In genomic region chr3:46100812-46101211, GRCh38 we compare ENCODE assay signal across 17 cellular contexts.
DNase-seq lines count a peak whose midpoint lies in the region; FAIRE-seq and TF ChIP-seq lines count a peak whose summit lies in the region.
"Had no signal": no experiment of that assay in that cellular context is flagged by ENCODE, and none has a peak within 500 bp of the region (broad histone marks: within the 10 kb centered on the region; RNA-seq: fewer than 3 reads in every experiment).

No MANE protein-coding gene starts in this region.

- H3K27ac ChIP-seq in KMS-11 (no peak overlapping the region), skeletal muscle tissue (ENCODE audit: low read depth, low read length) (peak overlapping the region; percentile 48)
- H3K27ac ChIP-seq: epithelial cell of prostate, testis had no signal

- no peak for TF ChIP-seq POLR2A in GM12892 (IDR thresholded peaks at IDR 0.05; ENCODE audit: low read depth, low read length)

- FAIRE-seq in GM12892 (lab: Jason Lieb, UNC) = no peak

- H3K9ac ChIP-seq in KMS-11 = no peak overlapping the region
- H3K9ac ChIP-seq in skeletal muscle tissue (ENCODE audit: low read depth in 1 of 3, low read length in 3 of 3) = no peak overlapping the region

- H3K4me3 ChIP-seq in KMS-11 (IDR thresholded peaks at IDR 0.05; ENCODE audit: insufficient read depth, low read depth, low read length) (no peak overlapping the region), skeletal muscle tissue (ENCODE audit: low read length in 3 of 3) (no peak overlapping the region)
- H3K4me3 ChIP-seq: testis had no signal

- peak overlapping the region; percentile 29; the same call in 1 of the 2 replicates for H3K4me2 ChIP-seq in KMS-11

- H2AFZ ChIP-seq in KMS-11 (ENCODE audit: low read depth) = no peak overlapping the region

- TF ChIP-seq CTCF in KMS-11 (conservative IDR thresholded peaks at IDR 0.05; ENCODE audit: low read depth, low read length) (no peak), type B pancreatic cell (conservative IDR thresholded peaks at IDR 0.05) (no peak)

- H4K20me1 ChIP-seq in KMS-11 (ENCODE audit: insufficient read depth) = no peaks in the 10 kb centered on the region

- H3K27ac Mint-ChIP-seq in immature natural killer cell = peak overlapping the region in 3 of 6 donors; percentile 57 to 84 (median 65)
- no peak overlapping the region for H3K27ac Mint-ChIP-seq in type B pancreatic cell

- H3K9me3 Mint-ChIP-seq in immature natural killer cell = peaks cover 0 to 2% (median 0%) of the 10 kb centered on the region in 6 donors
- peaks cover 3% of the 10 kb centered on the region for H3K9me3 Mint-ChIP-seq in type B pancreatic cell

- no peaks in the 10 kb centered on the region for H3K27me3 ChIP-seq in KMS-11 (ENCODE audit: insufficient read depth, low read depth)
- H3K27me3 ChIP-seq in skeletal muscle tissue (ENCODE audit: control insufficient read depth in 3 of 3, insufficient read depth in 3 of 3, low read length in 3 of 3) = peaks cover 0 to 2% (median 0%) of the 10 kb centered on the region in 3 donors
- H3K27me3 ChIP-seq: testis had no signal

- H3K4me3 Mint-ChIP-seq in immature natural killer cell (peak overlapping the region in 3 of 5 donors; percentile 8 to 27 (median 12)), type B pancreatic cell (no peak overlapping the region)
- H3K4me3 Mint-ChIP-seq: B cell had no signal

- DNase-seq in RPMI8226 (peak; percentile 70), immature natural killer cell (no peak), GM12892 (ENCODE audit: insufficient read length) (no peak), type B pancreatic cell (ENCODE audit: extremely low spot score, unreplicated experiment) (no peak)
- DNase-seq in activated CD8-positive, alpha-beta memory T cell treated with anti-CD3 and anti-CD28 coated beads, Interleukin-2, amount 50 U/mL, for 4 hours = no peak
- DNase-seq: activated CD4-positive, alpha-beta T cell treated with anti-CD3 and anti-CD28 coated beads for 1 hour; activated naive CD4-positive, alpha-beta T cell; cortex of kidney; DMS 273 treated with DMSO at 0.1 percent for 48 hours; MM.1S; NCI-H2107; stimulated activated CD4-positive, alpha-beta T cell treated with anti-CD3 and anti-CD28 coated beads, Interleukin-4, amount 100 ng/mL, for 24 hours; testis had no signal

- H3K36me3 Mint-ChIP-seq in immature natural killer cell (peaks cover 0 to 3% (median 3%) of the 10 kb centered on the region in 3 donors), type B pancreatic cell (no peaks in the 10 kb centered on the region)

- H3K9me3 ChIP-seq in skeletal muscle tissue (ENCODE audit: control insufficient read depth in 3 of 3, low read length in 3 of 3) = no peaks in the 10 kb centered on the region
- H3K9me3 ChIP-seq: testis had no signal

- H3K36me3 ChIP-seq in KMS-11 (ENCODE audit: insufficient read depth) (no peaks in the 10 kb centered on the region), skeletal muscle tissue (ENCODE audit: control insufficient read depth in 3 of 3, insufficient read depth in 3 of 3, low read length in 3 of 3) (no peaks in the 10 kb centered on the region)

- H3K4me1 Mint-ChIP-seq in immature natural killer cell (peaks cover 81 to 83% of the 10 kb centered on the region in 2 donors), type B pancreatic cell (ENCODE audit: unreplicated experiment) (peaks cover 9% of the 10 kb centered on the region)

- H3K4me1 ChIP-seq in KMS-11 (ENCODE audit: low read depth, poor library complexity, severe bottlenecking) (peaks cover 100% of the 10 kb centered on the region), skeletal muscle tissue (ENCODE audit: control insufficient read depth in 3 of 3, insufficient read depth in 3 of 3, low read length in 3 of 3) (peaks cover 4 to 11% (median 4%) of the 10 kb centered on the region in 3 donors)

- peaks cover 0 to 3% (median 0%) of the 10 kb centered on the region in 3 donors for H3K27me3 Mint-ChIP-seq in immature natural killer cell (ENCODE audit: low read depth in 3 of 3)
- H3K27me3 Mint-ChIP-seq in type B pancreatic cell = peaks cover 3% of the 10 kb centered on the region
- H3K27me3 Mint-ChIP-seq: B cell had no signal

- H3K79me2 ChIP-seq in KMS-11 (ENCODE audit: insufficient read depth, low read depth) = no peaks in the 10 kb centered on the region
